Comparison of ENCODE assay signal across 14 cellular contexts in the genomic region with DNA sequence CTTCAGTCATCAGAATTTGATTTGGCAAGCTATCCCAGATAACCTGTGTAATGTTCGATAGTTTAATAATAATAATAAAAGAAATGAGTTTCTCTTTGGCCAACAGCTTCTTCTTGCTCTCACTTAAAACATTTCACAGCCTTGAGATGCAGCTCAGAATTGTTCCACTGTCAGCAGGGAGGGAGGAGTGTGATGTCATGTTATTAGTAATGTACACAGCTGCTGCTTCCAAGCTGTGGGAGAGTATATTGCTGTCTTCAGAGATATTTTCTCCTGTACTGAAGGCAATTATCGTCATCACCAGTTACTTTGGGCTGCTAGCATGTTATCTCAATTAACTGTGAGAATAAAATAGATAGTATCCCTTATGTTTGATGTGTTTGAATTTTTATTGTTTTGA.
DNase-seq lines count a peak whose midpoint lies in the region; ATAC-seq, FAIRE-seq and TF ChIP-seq lines count a peak whose summit lies in the region.
"Had no signal": no experiment of that assay in that cellular context is flagged by ENCODE, and none has a peak within 500 bp of the region (broad histone marks: within the 10 kb centered on the region; RNA-seq: fewer than 3 reads in every experiment).

No MANE protein-coding gene starts in this region.

- peak; percentile 7 for DNase-seq in AG08395 (ENCODE audit: low spot score)
- DNase-seq in NCI-H1694 treated with DMSO at 0.1 percent for 48 hours (lab: John Stamatoyannopoulos, UW): peak; percentile 6
- peak; percentile 88 for DNase-seq in endothelial cell of umbilical vein (ENCODE audit: low read depth, low spot score)
- peak; percentile 55 to 86 for DNase-seq in lung microvascular endothelial cell (ENCODE audit: low read depth in 2 of 2)
- no peak for DNase-seq in H54 (ENCODE audit: insufficient read length, low spot score)
- DNase-seq in GF-D8 (lab: John Stamatoyannopoulos, UW): no peak
- DNase-seq in activated T-cell treated with anti-CD3 and anti-CD28 coated beads, Interleukin-2, amount 50 U/mL, for 4 hours: no peak
- DNase-seq in activated naive CD8-positive, alpha-beta T cell treated with anti-CD3 and anti-CD28 coated beads for 36 hours: no peak
- DNase-seq: PC-3, uterus, WERI-Rb-1 had no signal

- peak overlapping the region; percentile 60 for H3K27ac ChIP-seq in endothelial cell of umbilical vein (ENCODE audit: insufficient read depth, low read depth, low read length)
- H3K27ac ChIP-seq: BLaER1, neutrophil, WERI-Rb-1 had no signal

- no peak for ATAC-seq in activated T-cell treated with anti-CD3 and anti-CD28 coated beads, Interleukin-2, amount 50 U/mL, for 4 hours
- ATAC-seq: PC-3 had no signal

- no peak for TF ChIP-seq POLR2A in endothelial cell of umbilical vein (IDR thresholded peaks at IDR 0.05; ENCODE audit: low read depth, low read length)
- no peak for TF ChIP-seq POLR2A in H54 (IDR thresholded peaks at IDR 0.05; ENCODE audit: low read depth, low read length)

- H3K4me1 Mint-ChIP-seq in activated T-cell treated with anti-CD3 and anti-CD28 coated beads, Interleukin-2, amount 50 U/mL, for 4 hours (ENCODE audit: low read depth): peaks cover 2% of the 10 kb centered on the region
- H3K4me1 Mint-ChIP-seq in activated naive CD8-positive, alpha-beta T cell treated with anti-CD3 and anti-CD28 coated beads for 36 hours: peaks cover 13% of the 10 kb centered on the region

- no peaks in the 10 kb centered on the region for H3K9me3 Mint-ChIP-seq in activated T-cell treated with anti-CD3 and anti-CD28 coated beads, Interleukin-2, amount 50 U/mL, for 4 hours
- no peaks in the 10 kb centered on the region for H3K9me3 Mint-ChIP-seq in activated naive CD8-positive, alpha-beta T cell treated with anti-CD3 and anti-CD28 coated beads for 36 hours
- H3K9me3 Mint-ChIP-seq: activated T-helper 1 cell treated with anti-CD3 and anti-CD28 coated beads, Interleukin-12 subunit alpha, Interleukin-12 subunit beta, Interleukin-2, Interleukin-4 antibody, amounts not matched to agents 30 ng/mL and 10 ng/mL and 1 ng/mL, durations not matched to agents 14 hours and 24 hours and 36 hours had no signal

- no peaks in the 10 kb centered on the region for H3K36me3 Mint-ChIP-seq in activated T-cell treated with anti-CD3 and anti-CD28 coated beads, Interleukin-2, amount 50 U/mL, for 4 hours (ENCODE audit: insufficient read depth)
- H3K36me3 Mint-ChIP-seq in activated naive CD8-positive, alpha-beta T cell treated with anti-CD3 and anti-CD28 coated beads for 36 hours: no peaks in the 10 kb centered on the region

- H3K9ac ChIP-seq in endothelial cell of umbilical vein (replicated peaks; ENCODE audit: extremely low read depth, insufficient read depth, low read length): peak overlapping the region; percentile 55
- H3K9ac ChIP-seq: BLaER1 had no signal

- intact Hi-C loops in endothelial cell of umbilical vein (cut with micrococcal nuclease): loop anchor here (5.0 kb wide), 1 partner anchor 371 kb away; a partner anchor contains a TSS

- H3K9me3 ChIP-seq in endothelial cell of umbilical vein (replicated peaks; ENCODE audit: control insufficient read depth, insufficient read depth, low read length): no peaks in the 10 kb centered on the region
- H3K9me3 ChIP-seq: BLaER1, neutrophil, uterus had no signal

- H3K27me3 ChIP-seq in endothelial cell of umbilical vein (ENCODE audit: control insufficient read depth in 2 of 2, insufficient read depth in 2 of 2, low read length in 2 of 2): no peaks in the 10 kb centered on the region
- H3K27me3 ChIP-seq: BLaER1, uterus had no signal

- H2AFZ ChIP-seq in endothelial cell of umbilical vein (ENCODE audit: low read depth, low read length): no peak overlapping the region

- POLR2A ChIA-PET in endothelial cell of umbilical vein (lab: Charles Lee): no interaction called here

- FAIRE-seq in endothelial cell of umbilical vein (lab: Jason Lieb, UNC) (peak; percentile 72), H54 (lab: Jason Lieb, UNC) (no peak)

- BruUV-seq in endothelial cell of umbilical vein (replicated peaks; lab: Mats Ljungman, UMichigan): no TSS peak

- H3K27ac Mint-ChIP-seq in activated naive CD8-positive, alpha-beta T cell treated with anti-CD3 and anti-CD28 coated beads for 36 hours: no peak overlapping the region
- H3K27ac Mint-ChIP-seq: activated T-helper 1 cell treated with anti-CD3 and anti-CD28 coated beads, Interleukin-12 subunit alpha, Interleukin-12 subunit beta, Interleukin-2, Interleukin-4 antibody, amounts not matched to agents 30 ng/mL and 10 ng/mL and 1 ng/mL, durations not matched to agents 14 hours and 24 hours and 36 hours had no signal

- no peaks in the 10 kb centered on the region for H3K36me3 ChIP-seq in endothelial cell of umbilical vein (ENCODE audit: control insufficient read depth in 2 of 2, extremely low read depth in 1 of 2, insufficient read depth in 2 of 2, low read length in 2 of 2)
- H3K36me3 ChIP-seq: BLaER1, neutrophil, uterus, WERI-Rb-1 had no signal

- CTCF ChIA-PET in endothelial cell of umbilical vein (lab: Charles Lee): interaction anchor here (1.0 to 3.0 kb wide), 11 partner anchors 14 to 122 kb away, joined by 3 to 20 read pairs (median 4); no protein-coding TSS in a partner anchor

- H3K4me2 ChIP-seq in endothelial cell of umbilical vein (ENCODE audit: insufficient read depth, low read length): peak overlapping the region; percentile 67
- H3K4me2 ChIP-seq: BLaER1 had no signal

- H3K4me3 Mint-ChIP-seq in activated T-cell treated with anti-CD3 and anti-CD28 coated beads, Interleukin-2, amount 50 U/mL, for 4 hours: no peak overlapping the region
- H3K4me3 Mint-ChIP-seq in activated naive CD8-positive, alpha-beta T cell treated with anti-CD3 and anti-CD28 coated beads for 36 hours: no peak overlapping the region
- H3K4me3 Mint-ChIP-seq: activated T-helper 1 cell treated with anti-CD3 and anti-CD28 coated beads, Interleukin-12 subunit alpha, Interleukin-12 subunit beta, Interleukin-2, Interleukin-4 antibody, amounts not matched to agents 30 ng/mL and 10 ng/mL and 1 ng/mL, durations not matched to agents 14 hours and 24 hours and 36 hours had no signal

- peaks cover 39% of the 10 kb centered on the region for H3K4me1 ChIP-seq in endothelial cell of umbilical vein (ENCODE audit: control insufficient read depth, extremely low read depth, insufficient read depth, low read length)
- H3K4me1 ChIP-seq: uterus had no signal

- H3K27me3 Mint-ChIP-seq in activated T-cell treated with anti-CD3 and anti-CD28 coated beads, Interleukin-2, amount 50 U/mL, for 4 hours (ENCODE audit: low read depth): peaks cover 13% of the 10 kb centered on the region
- H3K27me3 Mint-ChIP-seq in activated naive CD8-positive, alpha-beta T cell treated with anti-CD3 and anti-CD28 coated beads for 36 hours: peaks cover 20% of the 10 kb centered on the region

- peak overlapping the region in 2 of 3 experiments; percentile 42 to 49 for H3K4me3 ChIP-seq in endothelial cell of umbilical vein (replicated peaks in 1 of 3; ENCODE audit: insufficient read depth in 1 of 3, low read depth in 1 of 3, low read length in 3 of 3)
- H3K4me3 ChIP-seq: BLaER1, uterus had no signal

- no peaks in the 10 kb centered on the region for H3K9me1 ChIP-seq in endothelial cell of umbilical vein (replicated peaks; ENCODE audit: control insufficient read depth, extremely low read depth, insufficient read depth, low read length)

- H4K20me1 ChIP-seq in endothelial cell of umbilical vein (replicated peaks; ENCODE audit: control insufficient read depth, extremely low read depth, insufficient read depth, low read length): no peaks in the 10 kb centered on the region
- H4K20me1 ChIP-seq: BLaER1 had no signal

- H3K79me2 ChIP-seq in endothelial cell of umbilical vein (ENCODE audit: control insufficient read depth, insufficient read depth, low read length): no peaks in the 10 kb centered on the region

- dilution Hi-C loops in endothelial cell of umbilical vein (cut with MboI; ENCODE audit: extremely low pct_ligation_motif_present, low sequenced_read_pairs): no loop called here

- TF ChIP-seq CTCF in endothelial cell of umbilical vein (IDR thresholded peaks at IDR 0.05; ENCODE audit: extremely low read depth in 1 of 2, insufficient read depth in 1 of 2, low read depth in 1 of 2, low read length in 2 of 2): no peak

TF ChIP-seq in endothelial cell of umbilical vein, 7 proteins besides CTCF, POLR2A, EP300 and RAD21:
- TF ChIP-seq MYC (IDR thresholded peaks at IDR 0.05; ENCODE audit: low read depth, low read length): no peak
- TF ChIP-seq, protein P1, sequence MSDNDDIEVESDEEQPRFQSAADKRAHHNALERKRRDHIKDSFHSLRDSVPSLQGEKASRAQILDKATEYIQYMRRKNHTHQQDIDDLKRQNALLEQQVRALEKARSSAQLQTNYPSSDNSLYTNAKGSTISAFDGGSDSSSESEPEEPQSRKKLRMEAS (IDR thresholded peaks at IDR 0.05; ENCODE audit: insufficient read depth, insufficient read length): no peak
TF ChIP-seq in endothelial cell of umbilical vein: peak in this region for 0.

Comparison
In these comparisons a context has a peak if more than half of its experiments do, and no peak if none do; other contexts are left out.
1. DNase-seq: peak in AG08395 (single experiment), NCI-H1694 treated with DMSO at 0.1 percent for 48 hours (single experiment), endothelial cell of umbilical vein (single experiment) and lung microvascular endothelial cell (2 of 2); none in H54 (single experiment), GF-D8 (single experiment), activated T-cell treated with anti-CD3 and anti-CD28 coated beads, Interleukin-2, amount 50 U/mL, for 4 hours (single experiment) and activated naive CD8-positive, alpha-beta T cell treated with anti-CD3 and anti-CD28 coated beads for 36 hours (single experiment).